Comparison of ENCODE assay signal across 14 cellular contexts in the genomic region with DNA sequence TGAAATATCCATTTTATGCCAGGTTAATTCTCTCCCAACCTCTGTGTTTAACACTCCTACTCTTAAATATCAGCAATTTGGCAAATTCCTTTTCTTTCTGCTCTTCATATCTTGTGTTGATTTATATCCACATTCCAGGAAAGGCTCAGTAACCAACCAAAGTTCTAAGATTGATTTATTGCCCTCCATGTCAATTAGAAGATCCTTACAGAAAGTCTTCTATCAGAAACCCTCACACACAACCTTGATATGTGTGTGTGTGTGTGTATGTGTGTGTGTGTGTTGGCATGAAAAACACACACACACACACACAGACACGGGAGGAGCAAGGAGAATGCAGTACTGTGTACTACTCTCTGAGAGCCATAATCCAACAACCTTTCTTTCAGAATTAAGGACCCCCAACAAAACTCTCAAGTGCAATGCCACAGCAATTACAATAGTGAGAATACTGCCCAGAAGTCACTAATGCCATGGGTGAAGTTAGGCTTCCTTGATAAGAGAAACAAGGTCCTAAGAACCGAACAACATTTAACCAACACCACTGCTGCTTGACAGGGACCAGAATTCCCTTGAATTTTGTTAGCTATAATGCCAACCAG. TPM values are rescaled to one million over a fixed set of nuclear protein-coding genes. Genes with fewer than 3 reads are reported as not detected.
DNase-seq lines count a peak whose midpoint lies in the region; ATAC-seq and TF ChIP-seq lines count a peak whose summit lies in the region.
"Had no signal": no experiment of that assay in that cellular context is flagged by ENCODE, and none has a peak within 500 bp of the region (broad histone marks: within the 10 kb centered on the region; RNA-seq: fewer than 3 reads in every experiment).

No MANE protein-coding gene starts in this region.

- POLR2A ChIA-PET in AG04449 (lab: Yijun Ruan, JAX): no interaction called here

- TF ChIP-seq EP300 in neural cell (conservative IDR thresholded peaks at IDR 0.05; ENCODE audit: poor library complexity, severe bottlenecking): no peak

- H3K27me3 ChIP-seq in NT2/D1 (ENCODE audit: insufficient read depth, insufficient read length): no peaks in the 10 kb centered on the region
- no peaks in the 10 kb centered on the region for H3K27me3 ChIP-seq in fibroblast of lung (ENCODE audit: control insufficient read depth, insufficient read depth, low read length)
- H3K27me3 ChIP-seq in neural cell (ENCODE audit: insufficient read depth, low read depth, low read length): no peaks in the 10 kb centered on the region

- no peaks in the 10 kb centered on the region for H3K4me1 Mint-ChIP-seq in CD14-positive monocyte
- H3K4me1 Mint-ChIP-seq: IgD-negative memory B cell, naive B cell had no signal

- CTCF ChIA-PET in AG04449 (lab: Yijun Ruan, JAX): interaction anchor here (0.6 kb wide), 1 partner anchor 531 kb away, joined by 3 read pairs; no protein-coding TSS in a partner anchor

- peak overlapping the region; percentile 64 for H3K4me3 ChIP-seq in AG04449 (ENCODE audit: low read depth, low read length)
- H3K4me3 ChIP-seq in NT2/D1 (ENCODE audit: insufficient read length, low read depth): peak overlapping the region; percentile 86
- peak overlapping the region; percentile 51 to 87 (median 55) for H3K4me3 ChIP-seq in fibroblast of lung (replicated peaks in 1 of 4; ENCODE audit: control extremely low read depth in 1 of 4, insufficient read depth in 1 of 4, low read depth in 3 of 4, low read length in 4 of 4)
- peak overlapping the region; percentile 72 for H3K4me3 ChIP-seq in neural cell (ENCODE audit: low read length)

- no peaks in the 10 kb centered on the region for H3K9me2 ChIP-seq in neural cell (ENCODE audit: insufficient read depth, low read length)

- no peaks in the 10 kb centered on the region for H3K79me2 ChIP-seq in fibroblast of lung (ENCODE audit: control insufficient read depth, insufficient read depth, low read length)
- H3K79me2 ChIP-seq in neural cell (replicated peaks; ENCODE audit: insufficient read depth, low read length): peaks cover 12% of the 10 kb centered on the region

- TF ChIP-seq CTCF in AG04449 (IDR thresholded peaks at IDR 0.05; ENCODE audit: insufficient read depth, low read length, missing control alignments) (no peak), fibroblast of lung (conservative IDR thresholded peaks at IDR 0.05 in 1 of 2, IDR thresholded peaks at IDR 0.05 in 1 of 2; ENCODE audit: low read depth in 1 of 2, low read length in 2 of 2) (no peak), neural cell (IDR thresholded peaks at IDR 0.05; ENCODE audit: poor library complexity, severe bottlenecking) (no peak), CD14-positive monocyte (IDR thresholded peaks at IDR 0.05) (no peak), GM10266 (IDR thresholded peaks at IDR 0.05; ENCODE audit: control insufficient read depth, insufficient read depth, low read depth, missing control alignments) (no peak)

- H3K9me3 ChIP-seq in NT2/D1 (ENCODE audit: insufficient read depth, low read length) (no peaks in the 10 kb centered on the region), fibroblast of lung (ENCODE audit: control insufficient read depth, insufficient read depth, low read depth, low read length) (no peaks in the 10 kb centered on the region), neural cell (ENCODE audit: low read length) (no peaks in the 10 kb centered on the region)

- intact Hi-C loops in CD14-positive monocyte (cut with micrococcal nuclease): no loop called here

- no peak for ATAC-seq in HG03457 (IDR thresholded peaks at IDR 0.05; ENCODE audit: unreplicated experiment)

- peaks cover 0 to 6% (median 3%) of the 10 kb centered on the region in 7 donors for H3K9me3 Mint-ChIP-seq in CD14-positive monocyte

- TF ChIP-seq RAD21 in neural cell (conservative IDR thresholded peaks at IDR 0.05): no peak

- H3K4me2 ChIP-seq in fibroblast of lung (ENCODE audit: extremely low read depth, insufficient read depth, low read length) (peak overlapping the region; percentile 82), neural cell (ENCODE audit: low read length) (peak overlapping the region; percentile 52)

- no peaks in the 10 kb centered on the region for H3F3A ChIP-seq in neural cell (ENCODE audit: insufficient read depth, low read length, poor library complexity, severe bottlenecking)

- DNase-seq in AG04449 (ENCODE audit: low read depth, low spot score) (no peak), NT2/D1 (ENCODE audit: low read depth, low spot score) (no peak), fibroblast of lung (ENCODE audit: low read depth in 2 of 2) (peak; percentile 18 to 32), CD14-positive monocyte (ENCODE audit: low spot score) (no peak), GM10266 (ENCODE audit: extremely low spot score) (no peak)
- DNase-seq in activated naive CD4-positive, alpha-beta T cell (lab: John Stamatoyannopoulos, UW): no peak
- DNase-seq: activated CD8-positive, alpha-beta memory T cell treated with anti-CD3 and anti-CD28 coated beads for 24 hours; foreskin keratinocyte; naive B cell; SW 1271 had no signal

- H3K36me3 Mint-ChIP-seq in CD14-positive monocyte: no peaks in the 10 kb centered on the region
- H3K36me3 Mint-ChIP-seq: naive B cell had no signal

- H3K27ac ChIP-seq in fibroblast of lung (ENCODE audit: insufficient read depth, low read length): no peak overlapping the region
- H3K27ac ChIP-seq in neural cell (ENCODE audit: low read length): no peak overlapping the region
- H3K27ac ChIP-seq: C4-2B, foreskin keratinocyte had no signal

- peak overlapping the region in 1 of 2 donors; percentile 10 for H3K4me3 Mint-ChIP-seq in CD14-positive monocyte
- H3K4me3 Mint-ChIP-seq: naive B cell had no signal

- H3K4me1 ChIP-seq in NT2/D1 (ENCODE audit: insufficient read depth, insufficient read length) (peaks cover 2% of the 10 kb centered on the region), fibroblast of lung (ENCODE audit: control insufficient read depth, extremely low read depth, insufficient read depth, low read length) (no peaks in the 10 kb centered on the region)
- H3K4me1 ChIP-seq: foreskin keratinocyte had no signal

- H3K27me3 Mint-ChIP-seq in CD14-positive monocyte (ENCODE audit: low read depth in 3 of 3): peaks cover 9 to 15% (median 14%) of the 10 kb centered on the region in 3 donors

- peak overlapping the region; percentile 88 for H3K9ac ChIP-seq in NT2/D1 (ENCODE audit: insufficient read length, low read depth)
- H3K9ac ChIP-seq in fibroblast of lung (ENCODE audit: insufficient read depth, low read length): no peak overlapping the region
- H3K9ac ChIP-seq in neural cell (ENCODE audit: low read length): peak overlapping the region; percentile 57

- H4K20me1 ChIP-seq in fibroblast of lung (ENCODE audit: control insufficient read depth, extremely low read depth, insufficient read depth, low read length): no peaks in the 10 kb centered on the region
- no peaks in the 10 kb centered on the region for H4K20me1 ChIP-seq in neural cell (ENCODE audit: insufficient read depth)

- H2AFZ ChIP-seq in fibroblast of lung (ENCODE audit: low read length): no peak overlapping the region
- H2AFZ ChIP-seq in neural cell (ENCODE audit: low read depth, low read length): no peak overlapping the region

- no peaks in the 10 kb centered on the region for H3K36me3 ChIP-seq in NT2/D1 (ENCODE audit: insufficient read depth, insufficient read length, low read length)
- H3K36me3 ChIP-seq in fibroblast of lung (ENCODE audit: control insufficient read depth, insufficient read depth, low read length): no peaks in the 10 kb centered on the region
- no peaks in the 10 kb centered on the region for H3K36me3 ChIP-seq in neural cell (ENCODE audit: insufficient read depth, low read length)

- H3K27ac Mint-ChIP-seq in CD14-positive monocyte: no peak overlapping the region
- H3K27ac Mint-ChIP-seq: IgD-negative memory B cell, naive B cell had no signal

TF ChIP-seq in neural cell, 6 proteins besides CTCF, POLR2A, EP300 and RAD21:
- TF ChIP-seq, protein P1, sequence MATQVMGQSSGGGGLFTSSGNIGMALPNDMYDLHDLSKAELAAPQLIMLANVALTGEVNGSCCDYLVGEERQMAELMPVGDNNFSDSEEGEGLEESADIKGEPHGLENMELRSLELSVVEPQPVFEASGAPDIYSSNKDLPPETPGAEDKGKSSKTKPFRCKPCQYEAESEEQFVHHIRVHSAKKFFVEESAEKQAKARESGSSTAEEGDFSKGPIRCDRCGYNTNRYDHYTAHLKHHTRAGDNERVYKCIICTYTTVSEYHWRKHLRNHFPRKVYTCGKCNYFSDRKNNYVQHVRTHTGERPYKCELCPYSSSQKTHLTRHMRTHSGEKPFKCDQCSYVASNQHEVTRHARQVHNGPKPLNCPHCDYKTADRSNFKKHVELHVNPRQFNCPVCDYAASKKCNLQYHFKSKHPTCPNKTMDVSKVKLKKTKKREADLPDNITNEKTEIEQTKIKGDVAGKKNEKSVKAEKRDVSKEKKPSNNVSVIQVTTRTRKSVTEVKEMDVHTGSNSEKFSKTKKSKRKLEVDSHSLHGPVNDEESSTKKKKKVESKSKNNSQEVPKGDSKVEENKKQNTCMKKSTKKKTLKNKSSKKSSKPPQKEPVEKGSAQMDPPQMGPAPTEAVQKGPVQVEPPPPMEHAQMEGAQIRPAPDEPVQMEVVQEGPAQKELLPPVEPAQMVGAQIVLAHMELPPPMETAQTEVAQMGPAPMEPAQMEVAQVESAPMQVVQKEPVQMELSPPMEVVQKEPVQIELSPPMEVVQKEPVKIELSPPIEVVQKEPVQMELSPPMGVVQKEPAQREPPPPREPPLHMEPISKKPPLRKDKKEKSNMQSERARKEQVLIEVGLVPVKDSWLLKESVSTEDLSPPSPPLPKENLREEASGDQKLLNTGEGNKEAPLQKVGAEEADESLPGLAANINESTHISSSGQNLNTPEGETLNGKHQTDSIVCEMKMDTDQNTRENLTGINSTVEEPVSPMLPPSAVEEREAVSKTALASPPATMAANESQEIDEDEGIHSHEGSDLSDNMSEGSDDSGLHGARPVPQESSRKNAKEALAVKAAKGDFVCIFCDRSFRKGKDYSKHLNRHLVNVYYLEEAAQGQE (IDR thresholded peaks at IDR 0.05; ENCODE audit: borderline replicate concordance): no peak
- TF ChIP-seq POLR2AphosphoS5 (IDR thresholded peaks at IDR 0.05) (no peak), EZH2 (IDR thresholded peaks at IDR 0.05; ENCODE audit: borderline replicate concordance, insufficient read depth, low read length, poor library complexity, severe bottlenecking) (no peak), TAF1 (IDR thresholded peaks at IDR 0.05; ENCODE audit: low read depth) (no peak), MXI1 (conservative IDR thresholded peaks at IDR 0.05; ENCODE audit: poor library complexity, severe bottlenecking) (no peak), SMC3 (conservative IDR thresholded peaks at IDR 0.05; ENCODE audit: poor library complexity) (no peak)

RNA-seq across cellular contexts. Expression of gene LSAMP, which starts 1.1 kb away (rescaled TPM):
- 4.8 and 9.0 TPM in 2 replicates for total RNA-seq in fibroblast of lung
- polyA plus RNA-seq in fibroblast of lung (5.9 and 10.7 TPM in 2 replicates), neural cell (89.6 and 93.6 TPM in 2 replicates), CD14-positive monocyte (not detected)
- polyA plus RNA-seq in fibroblast of lung (2012): 4.9 and 9.0 TPM in 2 replicates
- polyA minus RNA-seq in fibroblast of lung (ENCODE audit: low replicate concordance) (2.8 and 29.9 TPM in 2 replicates), neural cell (126 and 169 TPM in 2 replicates)
- polyA plus RNA-seq: foreskin keratinocyte had no signal

Comparison
In these comparisons a context has a peak if more than half of its experiments do, and no peak if none do; other contexts are left out.
1. DNase-seq: peak in fibroblast of lung (2 of 2); none in AG04449 (single experiment), NT2/D1 (single experiment), CD14-positive monocyte (single experiment), activated naive CD4-positive, alpha-beta T cell (0 of 4) and GM10266 (single experiment).
2. Peak in every context shown above with its lines, with median percentiles within 50 percentile points of each other: H3K4me3 ChIP-seq.